ENCODE assay signal across 8 cellular contexts in genomic region chr9:121059998-121060636, GRCh38. TPM values are rescaled to one million over a fixed set of nuclear protein-coding genes. Genes with fewer than 3 reads are reported as not detected.
DNase-seq lines count a peak whose midpoint lies in the region; ATAC-seq and TF ChIP-seq lines count a peak whose summit lies in the region.

No MANE protein-coding gene starts in this region.

- no peak overlapping the region for H3K4me3 ChIP-seq in Peyer's patch

- no peak overlapping the region for H3K4me3 Mint-ChIP-seq in memory B cell

- peaks cover 3% of the 10 kb centered on the region for H3K4me1 Mint-ChIP-seq in memory B cell

- no peaks in the 10 kb centered on the region for H3K4me1 ChIP-seq in Peyer's patch

- H3K27ac Mint-ChIP-seq in memory B cell: no peak overlapping the region

- peak; percentile 26 to 41 for DNase-seq in activated CD4-positive, alpha-beta T cell treated with anti-CD3 and anti-CD28 coated beads for 4 hours
- no peak for DNase-seq in activated CD4-positive, alpha-beta T cell treated with anti-CD3 and anti-CD28 coated beads, Interleukin-2, amount 50 U/mL, for 48 hours
- DNase-seq in KG1 (lab: John Stamatoyannopoulos, UW) (peak; percentile 45), Peyer's patch (peak in 1 of 3 donors; percentile 58), dermis blood vessel endothelial cell (peak; percentile 86), memory B cell (ENCODE audit: low spot score in 2 of 2) (peak in 1 of 2 donors; percentile 53)

- H3K9me3 ChIP-seq in Peyer's patch: no peaks in the 10 kb centered on the region

- no peaks in the 10 kb centered on the region for H3K27me3 ChIP-seq in Peyer's patch

- peaks cover 11% of the 10 kb centered on the region for H3K36me3 Mint-ChIP-seq in memory B cell

- TF ChIP-seq POLR2A in Peyer's patch (IDR thresholded peaks at IDR 0.05): no peak

- no peaks in the 10 kb centered on the region for H3K27me3 Mint-ChIP-seq in memory B cell

- TF ChIP-seq CTCF in Peyer's patch (IDR thresholded peaks at IDR 0.05): peak; percentile 49 to 85 (median 78)

- H3K36me3 ChIP-seq in Peyer's patch: no peaks in the 10 kb centered on the region

- H3K27ac ChIP-seq in Peyer's patch: no peak overlapping the region

- ATAC-seq in memory B cell (ENCODE audit: low read depth): peak; percentile 50
- ATAC-seq in HG03108 (IDR thresholded peaks at IDR 0.05; ENCODE audit: unreplicated experiment): no peak
- no peak for ATAC-seq in HG02970 (IDR thresholded peaks at IDR 0.05; ENCODE audit: low FRiP score, unreplicated experiment)

- peaks cover 4% of the 10 kb centered on the region for H3K9me3 Mint-ChIP-seq in memory B cell

RNA-seq across cellular contexts. Expression of gene C5, which starts 10.0 kb away (rescaled TPM):
- 1 to 10 TPM; 1.2 to 8.6 (median 2.1) TPM for total RNA-seq in Peyer's patch
- 2.2 and 2.6 TPM in 2 replicates for total RNA-seq in dermis blood vessel endothelial cell

RNA-seq across cellular contexts. Expression of gene CNTRL, which starts 14.6 kb away (rescaled TPM):
- total RNA-seq in Peyer's patch (100 to 1,000 TPM in 1 of 4 donors, 10 to 100 TPM in 2, 1 to 10 TPM in 1; 5.1 to 113 (median 13.7) TPM), dermis blood vessel endothelial cell (15.1 and 22.0 TPM in 2 replicates)

Comparison
In these comparisons a context has a peak if more than half of its experiments do, and no peak if none do; other contexts are left out.
1. DNase-seq: peak in activated CD4-positive, alpha-beta T cell treated with anti-CD3 and anti-CD28 coated beads for 4 hours (2 of 2), KG1 (single experiment) and dermis blood vessel endothelial cell (single experiment); none in activated CD4-positive, alpha-beta T cell treated with anti-CD3 and anti-CD28 coated beads, Interleukin-2, amount 50 U/mL, for 48 hours (0 of 2).